ENCODE assay signal across 11 cellular contexts in the genomic region with DNA sequence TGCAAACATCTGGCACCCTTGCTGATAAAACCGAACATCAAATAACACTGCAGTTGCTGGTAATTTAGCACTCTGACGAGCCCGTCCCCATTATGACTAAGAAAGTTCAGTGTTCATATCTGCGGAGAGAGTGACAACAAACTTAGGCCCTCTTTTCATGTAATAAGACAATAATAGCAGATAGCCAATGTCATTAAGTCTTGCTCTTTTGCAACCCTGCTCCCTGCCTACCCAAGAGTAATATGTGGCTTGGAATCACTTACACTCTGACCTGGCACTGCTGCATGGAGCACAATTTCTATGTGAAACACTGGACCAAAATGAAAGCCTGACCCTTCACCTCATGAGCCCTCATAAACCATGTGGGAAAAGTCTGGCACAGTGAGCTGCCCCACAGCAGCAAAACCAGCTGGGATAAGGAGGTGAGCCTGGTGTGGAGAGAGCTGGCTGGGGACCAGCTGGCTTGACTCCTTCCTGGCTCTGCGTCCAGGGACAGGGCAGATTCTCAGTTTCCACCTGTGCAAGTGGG.
A peak's percentile ranks its signal among the peaks of the same experiment; 100 is the strongest.
DNase-seq lines count a peak whose midpoint lies in the region; ATAC-seq lines count a peak whose summit lies in the region.
"Had no signal": no experiment of that assay in that cellular context is flagged by ENCODE, and none has a peak within 500 bp of the region (broad histone marks: within the 10 kb centered on the region; RNA-seq: fewer than 3 reads in every experiment).

No MANE protein-coding gene starts in this region.

- DNase-seq in NCI-H2029 (lab: John Stamatoyannopoulos, UW): peak; percentile 83
- DNase-seq in cerebellar cortex (ENCODE audit: low spot score): peak; percentile 69
- DNase-seq in left lobe of liver (ENCODE audit: low spot score): peak; percentile 98
- no peak for DNase-seq in SW 1271 (lab: John Stamatoyannopoulos, UW)
- no peak for DNase-seq in dedifferentiated amniotic fluid mesenchymal stem cell (ENCODE audit: extremely low spot score)
- DNase-seq: activated CD4-positive, alpha-beta T cell treated with anti-CD3 and anti-CD28 coated beads, Interleukin-2, amount 10 ng/mL, durations not matched to agents 24 days and 14 days; activated naive CD4-positive, alpha-beta T cell treated with anti-CD3 and anti-CD28 coated beads, Interleukin-2, amount 10 ng/mL, durations not matched to agents 7 days and 5 days; HCEC 1CT; NK-92 treated with Interleukin-12 subunit alpha and Interleukin-12 subunit beta, amount 100 ng/mL, for 24 hours had no signal

- H3K27ac ChIP-seq in temporal lobe (ENCODE audit: low read depth, low read length): peak overlapping the region; percentile 3

- ATAC-seq in left lobe of liver: peak; percentile 89
- ATAC-seq in activated CD4-positive, CD25-positive, alpha-beta regulatory T cell treated with anti-CD3 and anti-CD28 coated beads, Interleukin-2, amount 50 U/mL, for 24 hours: no peak

Comparison
In these comparisons a context has a peak if more than half of its experiments do, and no peak if none do; other contexts are left out.
1. DNase-seq: peak in NCI-H2029 (single experiment), cerebellar cortex (single experiment) and left lobe of liver (single experiment); none in SW 1271 (0 of 2) and dedifferentiated amniotic fluid mesenchymal stem cell (single experiment).